ENCODE assay signal across 1 cellular context in genomic region chr16:69105501-69106361, GRCh38.
TF ChIP-seq lines count a peak whose summit lies in the region.

HAS3 (plus strand) TSS chr16:69105653; CDS start chr16:69109396, 3,743 bp downstream.

TF ChIP-seq in HepG2, 621 proteins besides CTCF, POLR2A, EP300 and RAD21 (continued from another document and continues in another):
- TF ChIP-seq RBFOX2 (IDR thresholded peaks at IDR 0.05; ENCODE audit: low read depth, low read length) (peak; percentile 47; the same call in 1 of the 2 replicates), ZFAT (CRISPR knock-in tag; conservative IDR thresholded peaks at IDR 0.05) (no peak), ZNF33B (CRISPR knock-in tag; IDR thresholded peaks at IDR 0.05) (no peak), KDM2A (CRISPR knock-in tag; IDR thresholded peaks at IDR 0.05; ENCODE audit: borderline replicate concordance, low read depth) (0 out of 2 replicates have a peak, but pooled peaks have one; percentile 21), ZNF280B (CRISPR knock-in tag; IDR thresholded peaks at IDR 0.05; ENCODE audit: borderline replicate concordance) (0 out of 2 replicates have a peak, but pooled peaks have one; percentile 26), ZNF800 (CRISPR knock-in tag; IDR thresholded peaks at IDR 0.05) (peak; percentile 71), TIGD3 (CRISPR knock-in tag; IDR thresholded peaks at IDR 0.05; ENCODE audit: borderline replicate concordance) (no peak), MYPOP (CRISPR knock-in tag; IDR thresholded peaks at IDR 0.05) (peak; percentile 79), ZNF253 (CRISPR knock-in tag; IDR thresholded peaks at IDR 0.05; ENCODE audit: borderline replicate concordance) (no peak), AGO2 (optimal IDR thresholded peaks at IDR 0.05; ENCODE audit: low read depth, low read length) (no peak), ZFY (CRISPR knock-in tag; IDR thresholded peaks at IDR 0.05) (peak; percentile 51), ATF1 (CRISPR knock-in tag; IDR thresholded peaks at IDR 0.05) (no peak), ZNF282 (IDR thresholded peaks at IDR 0.05; ENCODE audit: partially characterized antibody) (no peak), FOXK1 (CRISPR knock-in tag; IDR thresholded peaks at IDR 0.05; ENCODE audit: borderline replicate concordance, low read depth) (no peak), ZNF513 (CRISPR knock-in tag; conservative IDR thresholded peaks at IDR 0.05) (no peak), ZBTB1 (CRISPR knock-in tag; IDR thresholded peaks at IDR 0.05; ENCODE audit: borderline replicate concordance) (no peak), HNF4G (IDR thresholded peaks at IDR 0.05; ENCODE audit: borderline replicate concordance, low read depth, low read length) (no peak), HNF4G (CRISPR knock-in tag; IDR thresholded peaks at IDR 0.05; ENCODE audit: borderline replicate concordance, low read depth) (0 out of 2 replicates have a peak, but pooled peaks have one; percentile 21), ZNF512B (CRISPR knock-in tag; IDR thresholded peaks at IDR 0.05; ENCODE audit: borderline replicate concordance) (no peak), ZNF652 (CRISPR knock-in tag; IDR thresholded peaks at IDR 0.05; ENCODE audit: borderline replicate concordance, low read depth) (peak; percentile 75), MAFF (IDR thresholded peaks at IDR 0.05; ENCODE audit: low read depth, low read length) (no peak), ZHX2 (IDR thresholded peaks at IDR 0.05; ENCODE audit: low read depth) (no peak), ZHX2 (CRISPR knock-in tag; IDR thresholded peaks at IDR 0.05; ENCODE audit: borderline replicate concordance) (0 out of 2 replicates have a peak, but pooled peaks have one; percentile 47), ZNF232 (CRISPR knock-in tag; IDR thresholded peaks at IDR 0.05; ENCODE audit: borderline replicate concordance) (peak; percentile 64; the same call in 1 of the 2 replicates), EED (CRISPR knock-in tag; IDR thresholded peaks at IDR 0.05) (no peak), TGIF2 (CRISPR knock-in tag; IDR thresholded peaks at IDR 0.05) (no peak), NRL (CRISPR knock-in tag; IDR thresholded peaks at IDR 0.05; ENCODE audit: borderline replicate concordance) (peak; percentile 62; the same call in 1 of the 2 replicates), NR0B2 (CRISPR knock-in tag; IDR thresholded peaks at IDR 0.05) (0 out of 2 replicates have a peak, but pooled peaks have one; percentile 50), ZKSCAN8 (CRISPR knock-in tag; IDR thresholded peaks at IDR 0.05; ENCODE audit: borderline replicate concordance) (no peak), ZNF547 (CRISPR knock-in tag; IDR thresholded peaks at IDR 0.05) (peak; percentile 56; the same call in 1 of the 2 replicates), ZBTB14 (CRISPR knock-in tag; IDR thresholded peaks at IDR 0.05) (peak; percentile 87)
